ENCODE assay signal across 1 cellular context in genomic region chr4:4585012-4585670, GRCh38.
TF ChIP-seq lines count a peak whose summit lies in the region.

No MANE protein-coding gene starts in this region.

TF ChIP-seq in IMR-90, 13 proteins besides CTCF, POLR2A, EP300 and RAD21:
- TF ChIP-seq BHLHE40 (IDR thresholded peaks at IDR 0.05; ENCODE audit: low read depth, low read length) (no peak), CEBPB (IDR thresholded peaks at IDR 0.05; ENCODE audit: low read depth, low read length) (peak; percentile 36; the same call in 1 of the 2 replicates)
TF ChIP-seq in IMR-90: peak in this region for 1.
